Comparison of ENCODE assay signal across 23 cellular contexts in the genomic region with DNA sequence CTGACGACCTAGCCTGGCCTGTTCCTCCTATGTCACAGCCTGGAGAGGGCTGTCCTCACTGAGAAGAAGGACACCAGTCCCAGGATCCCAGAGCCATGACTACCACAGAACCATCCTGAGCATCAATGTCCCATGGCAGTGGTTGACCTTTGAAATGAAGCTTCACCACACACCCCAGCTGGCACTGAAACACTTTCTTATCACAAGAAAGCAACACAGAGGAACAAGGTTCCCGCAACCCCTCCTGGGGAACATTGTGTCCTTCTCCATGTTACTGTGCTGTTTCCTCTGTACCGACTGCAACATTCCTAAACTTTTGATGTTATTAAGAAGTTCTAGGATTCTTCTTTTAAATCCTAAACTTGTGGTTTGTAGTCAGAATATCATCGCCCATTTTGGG. TPM values are rescaled to one million over a fixed set of nuclear protein-coding genes. Genes with fewer than 3 reads are reported as not detected.
DNase-seq lines count a peak whose midpoint lies in the region; ATAC-seq and TF ChIP-seq lines count a peak whose summit lies in the region.
"Had no signal": no experiment of that assay in that cellular context is flagged by ENCODE, and none has a peak within 500 bp of the region (broad histone marks: within the 10 kb centered on the region; RNA-seq: fewer than 3 reads in every experiment).

No MANE protein-coding gene starts in this region.

- H3K27ac ChIP-seq in heart left ventricle (peak overlapping the region in 6 of 12 donors; percentile 3 to 64 (median 46)), upper lobe of left lung (peak overlapping the region in 3 of 4 donors; percentile 35 to 58 (median 42))
- H3K27ac ChIP-seq: 22Rv1 had no signal

- H3K27me3 Mint-ChIP-seq in activated CD4-positive, alpha-beta memory T cell treated with anti-CD3 and anti-CD28 coated beads for 36 hours = no peaks in the 10 kb centered on the region
- no peaks in the 10 kb centered on the region for H3K27me3 Mint-ChIP-seq in activated CD4-positive, alpha-beta memory T cell treated with anti-CD3 and anti-CD28 coated beads, Interleukin-2, amount 10 ng/mL, durations not matched to agents 7 days and 5 days
- no peaks in the 10 kb centered on the region for H3K27me3 Mint-ChIP-seq in neural crest cell (ENCODE audit: low read depth)
- H3K27me3 Mint-ChIP-seq: activated CD4-positive, alpha-beta T cell treated with anti-CD3 and anti-CD28 coated beads, Interleukin-2, amount 10 ng/mL, durations not matched to agents 7 days and 5 days; progenitor cell of endocrine pancreas had no signal

- TF ChIP-seq CTCF in heart left ventricle (IDR thresholded peaks at IDR 0.05) = no peak
- TF ChIP-seq CTCF in neural crest cell (conservative IDR thresholded peaks at IDR 0.05) = no peak
- TF ChIP-seq CTCF in upper lobe of left lung (IDR thresholded peaks at IDR 0.05) = no peak

- intact Hi-C loops in activated CD4-positive, alpha-beta memory T cell treated with anti-CD3 and anti-CD28 coated beads for 36 hours (cut with micrococcal nuclease) = no loop called here
- intact Hi-C loops in heart left ventricle (cut with DNase I) = no loop called here

- H3K27ac Mint-ChIP-seq in activated CD4-positive, alpha-beta memory T cell treated with anti-CD3 and anti-CD28 coated beads for 36 hours = peak overlapping the region; percentile 19
- no peak overlapping the region for H3K27ac Mint-ChIP-seq in activated CD4-positive, alpha-beta memory T cell treated with anti-CD3 and anti-CD28 coated beads, Interleukin-2, amount 10 ng/mL, durations not matched to agents 7 days and 5 days
- peak overlapping the region; percentile 72 for H3K27ac Mint-ChIP-seq in neural crest cell (ENCODE audit: unreplicated experiment)
- H3K27ac Mint-ChIP-seq: activated CD4-positive, alpha-beta T cell treated with anti-CD3 and anti-CD28 coated beads, Interleukin-2, amount 10 ng/mL, durations not matched to agents 7 days and 5 days; natural killer cell; progenitor cell of endocrine pancreas had no signal

- peak; percentile 29 to 84 (median 65) for ATAC-seq in heart left ventricle
- peak in 1 of 2 donors; percentile 24 for ATAC-seq in upper lobe of left lung (ENCODE audit: low FRiP score in 2 of 2)
- ATAC-seq: natural killer cell had no signal

- 46 to 53% (median 49%) methylated on average over 4 of the region's 4 CpGs for WGBS in heart left ventricle, 4 donors
- 55 to 71% methylated on average over 4 of the region's 4 CpGs for WGBS in upper lobe of left lung, 2 donors

- POLR2A ChIA-PET in activated CD4-positive, alpha-beta memory T cell treated with anti-CD3 and anti-CD28 coated beads for 36 hours (lab: Charles Lee) = no interaction called here
- POLR2A ChIA-PET in activated CD4-positive, alpha-beta memory T cell treated with anti-CD3 and anti-CD28 coated beads, Interleukin-2, amount 10 ng/mL, durations not matched to agents 7 days and 5 days (lab: Charles Lee) = no interaction called here
- POLR2A ChIA-PET in HEK293T (lab: Yijun Ruan, JAX) = no interaction called here

- no peak for DNase-seq in activated CD4-positive, alpha-beta memory T cell treated with anti-CD3 and anti-CD28 coated beads for 36 hours
- DNase-seq in activated CD4-positive, alpha-beta memory T cell treated with anti-CD3 and anti-CD28 coated beads, Interleukin-2, amount 10 ng/mL, durations not matched to agents 7 days and 5 days = no peak
- DNase-seq in heart left ventricle (peak in 1 of 5 donors; percentile 54), neural crest cell (ENCODE audit: low read depth, low spot score) (no peak), upper lobe of left lung (no peak), HEK293T (ENCODE audit: extremely low spot score) (no peak), NCI-H526 (lab: John Stamatoyannopoulos, UW) (no peak), T-helper 9 cell (no peak)
- DNase-seq: activated CD4-positive, alpha-beta T cell treated with anti-CD3 and anti-CD28 coated beads, Interleukin-2, amount 10 ng/mL, durations not matched to agents 7 days and 5 days; activated naive CD4-positive, alpha-beta T cell; activated T-cell treated with anti-CD3 and anti-CD28 coated beads for 4 hours; BE2C; Calu3; H9; MV-4-11; natural killer cell; NCI-H187 treated with DMSO at 0.1 percent for 48 hours; NCI-H446 treated with DMSO at 0.1 percent for 48 hours; RPMI8226; SW 1271 had no signal

- H3K4me1 Mint-ChIP-seq in activated CD4-positive, alpha-beta memory T cell treated with anti-CD3 and anti-CD28 coated beads for 36 hours (ENCODE audit: low read depth) = no peaks in the 10 kb centered on the region
- H3K4me1 Mint-ChIP-seq in activated CD4-positive, alpha-beta memory T cell treated with anti-CD3 and anti-CD28 coated beads, Interleukin-2, amount 10 ng/mL, durations not matched to agents 7 days and 5 days = no peaks in the 10 kb centered on the region
- peaks cover 23% of the 10 kb centered on the region for H3K4me1 Mint-ChIP-seq in neural crest cell
- H3K4me1 Mint-ChIP-seq: activated CD4-positive, alpha-beta T cell treated with anti-CD3 and anti-CD28 coated beads, Interleukin-2, amount 10 ng/mL, durations not matched to agents 7 days and 5 days had no signal

- H3K9me3 ChIP-seq in heart left ventricle (no peaks in the 10 kb centered on the region), upper lobe of left lung (no peaks in the 10 kb centered on the region)
- H3K9me3 ChIP-seq: BE2C had no signal

- H3K36me3 ChIP-seq in heart left ventricle (no peaks in the 10 kb centered on the region), upper lobe of left lung (no peaks in the 10 kb centered on the region)
- H3K36me3 ChIP-seq: BE2C had no signal

- no peak overlapping the region for H3K4me3 ChIP-seq in heart left ventricle
- H3K4me3 ChIP-seq in upper lobe of left lung = no peak overlapping the region

- no peaks in the 10 kb centered on the region for H3K36me3 Mint-ChIP-seq in activated CD4-positive, alpha-beta memory T cell treated with anti-CD3 and anti-CD28 coated beads for 36 hours
- no peaks in the 10 kb centered on the region for H3K36me3 Mint-ChIP-seq in activated CD4-positive, alpha-beta memory T cell treated with anti-CD3 and anti-CD28 coated beads, Interleukin-2, amount 10 ng/mL, durations not matched to agents 7 days and 5 days (ENCODE audit: low read depth)
- H3K36me3 Mint-ChIP-seq in neural crest cell (ENCODE audit: low read depth) = no peaks in the 10 kb centered on the region
- H3K36me3 Mint-ChIP-seq: brain, natural killer cell had no signal

- H3K4me1 ChIP-seq in heart left ventricle (peaks cover 0 to 16% (median 4%) of the 10 kb centered on the region in 12 donors), upper lobe of left lung (no peaks in the 10 kb centered on the region)
- H3K4me1 ChIP-seq: BE2C had no signal

- H3K4me3 Mint-ChIP-seq in activated CD4-positive, alpha-beta memory T cell treated with anti-CD3 and anti-CD28 coated beads for 36 hours = no peak overlapping the region
- H3K4me3 Mint-ChIP-seq in activated CD4-positive, alpha-beta memory T cell treated with anti-CD3 and anti-CD28 coated beads, Interleukin-2, amount 10 ng/mL, durations not matched to agents 7 days and 5 days = no peak overlapping the region
- H3K4me3 Mint-ChIP-seq in neural crest cell = no peak overlapping the region
- H3K4me3 Mint-ChIP-seq: activated CD4-positive, alpha-beta T cell treated with anti-CD3 and anti-CD28 coated beads, Interleukin-2, amount 10 ng/mL, durations not matched to agents 7 days and 5 days; brain; H9; natural killer cell had no signal

- H3K27me3 ChIP-seq in heart left ventricle (peaks cover 0 to 11% (median 0%) of the 10 kb centered on the region in 9 donors), upper lobe of left lung (no peaks in the 10 kb centered on the region)
- H3K27me3 ChIP-seq: BE2C had no signal

- no peak for TF ChIP-seq POLR2A in heart left ventricle (IDR thresholded peaks at IDR 0.05)
- TF ChIP-seq POLR2A in upper lobe of left lung (IDR thresholded peaks at IDR 0.05) = no peak

- TF ChIP-seq EP300 in upper lobe of left lung (IDR thresholded peaks at IDR 0.05) = peak in 2 of 4 donors; percentile 70 to 71

- H3K9me3 Mint-ChIP-seq in activated CD4-positive, alpha-beta memory T cell treated with anti-CD3 and anti-CD28 coated beads for 36 hours = no peaks in the 10 kb centered on the region
- H3K9me3 Mint-ChIP-seq in activated CD4-positive, alpha-beta memory T cell treated with anti-CD3 and anti-CD28 coated beads, Interleukin-2, amount 10 ng/mL, durations not matched to agents 7 days and 5 days = no peaks in the 10 kb centered on the region
- peaks cover 2% of the 10 kb centered on the region for H3K9me3 Mint-ChIP-seq in neural crest cell
- H3K9me3 Mint-ChIP-seq: activated CD4-positive, alpha-beta T cell treated with anti-CD3 and anti-CD28 coated beads, Interleukin-2, amount 10 ng/mL, durations not matched to agents 7 days and 5 days; natural killer cell had no signal

- CTCF ChIA-PET in activated CD4-positive, alpha-beta memory T cell treated with anti-CD3 and anti-CD28 coated beads for 36 hours (lab: Charles Lee) = no interaction called here
- CTCF ChIA-PET in activated CD4-positive, alpha-beta memory T cell treated with anti-CD3 and anti-CD28 coated beads, Interleukin-2, amount 10 ng/mL, durations not matched to agents 7 days and 5 days (lab: Charles Lee) = no interaction called here
- CTCF ChIA-PET in HEK293T (lab: Yijun Ruan, JAX) = interaction anchor here (0.7 kb wide), 1 partner anchor 123 kb away, joined by 3 read pairs; no protein-coding TSS in a partner anchor

TF ChIP-seq in HEK293T, 16 proteins besides CTCF, POLR2A, EP300 and RAD21 (continues in another document):
- TF ChIP-seq CTBP1 (IDR thresholded peaks at IDR 0.05; ENCODE audit: borderline replicate concordance) (no peak), SP1 (IDR thresholded peaks at IDR 0.05) (no peak), ELF4 (IDR thresholded peaks at IDR 0.05) (no peak), TARDBP (IDR thresholded peaks at IDR 0.05) (no peak), NFRKB (IDR thresholded peaks at IDR 0.05) (no peak), BHLHE40 (IDR thresholded peaks at IDR 0.05; ENCODE audit: borderline replicate concordance) (no peak), FOXK2 (IDR thresholded peaks at IDR 0.05) (no peak)
- TF ChIP-seq, protein P1, sequence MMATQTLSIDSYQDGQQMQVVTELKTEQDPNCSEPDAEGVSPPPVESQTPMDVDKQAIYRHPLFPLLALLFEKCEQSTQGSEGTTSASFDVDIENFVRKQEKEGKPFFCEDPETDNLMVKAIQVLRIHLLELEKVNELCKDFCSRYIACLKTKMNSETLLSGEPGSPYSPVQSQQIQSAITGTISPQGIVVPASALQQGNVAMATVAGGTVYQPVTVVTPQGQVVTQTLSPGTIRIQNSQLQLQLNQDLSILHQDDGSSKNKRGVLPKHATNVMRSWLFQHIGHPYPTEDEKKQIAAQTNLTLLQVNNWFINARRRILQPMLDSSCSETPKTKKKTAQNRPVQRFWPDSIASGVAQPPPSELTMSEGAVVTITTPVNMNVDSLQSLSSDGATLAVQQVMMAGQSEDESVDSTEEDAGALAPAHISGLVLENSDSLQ (IDR thresholded peaks at IDR 0.05) = no peak

RNA-seq across cellular contexts. Expression of a gene that starts 21.2 kb away (rescaled TPM):
- 10 to 100 TPM; 19.0 to 19.5 TPM for total RNA-seq in activated CD4-positive, alpha-beta memory T cell treated with anti-CD3 and anti-CD28 coated beads for 36 hours
- total RNA-seq in activated CD4-positive, alpha-beta memory T cell treated with anti-CD3 and anti-CD28 coated beads, Interleukin-2, amount 10 ng/mL, durations not matched to agents 7 days and 5 days = 10 to 100 TPM; 18.5 to 21.0 TPM
- 1 to 10 TPM; 3.6 to 8.7 (median 7.0) TPM for total RNA-seq in heart left ventricle
- polyA plus RNA-seq in heart left ventricle = 10 to 100 TPM in 1 of 2 donors, 1 to 10 TPM in 1; 6.5 to 12.9 TPM
- 21.7 and 24.6 TPM in 2 replicates for total RNA-seq in neural crest cell
- 10 to 100 TPM; 12.0 to 60.8 (median 17.6) TPM for total RNA-seq in upper lobe of left lung
